30 cellular contexts compared by ENCODE assay signal in genomic region chr20:62754122-62754990, GRCh38. TPM values are rescaled to one million over a fixed set of nuclear protein-coding genes. Genes with fewer than 3 reads are reported as not detected.
A peak's percentile ranks its signal among the peaks of the same experiment; 100 is the strongest.
DNase-seq lines count a peak whose midpoint lies in the region; ATAC-seq and TF ChIP-seq lines count a peak whose summit lies in the region.
"Had no signal": no experiment of that assay in that cellular context is flagged by ENCODE, and none has a peak within 500 bp of the region (broad histone marks: within the 10 kb centered on the region; RNA-seq: fewer than 3 reads in every experiment).

No MANE protein-coding gene starts in this region.

- H3K27me3 ChIP-seq in left ventricle myocardium inferior (ENCODE audit: low read depth), result peaks cover 81% of the 10 kb centered on the region
- peaks cover 0 to 18% (median 0%) of the 10 kb centered on the region in 3 donors for H3K27me3 ChIP-seq in psoas muscle (ENCODE audit: insufficient read depth in 3 of 3, low read length in 2 of 3)
- H3K27me3 ChIP-seq: upper lobe of left lung had no signal

- CTCF ChIA-PET in RWPE1 (lab: Yijun Ruan, JAX), result interaction anchor here (0.6 to 1.6 kb wide), 5 partner anchors 13 to 218 kb away, joined by 3 to 5 read pairs (median 4); no protein-coding TSS in a partner anchor

- H3K4me3 ChIP-seq in left ventricle myocardium inferior (no peak overlapping the region), psoas muscle (no peak overlapping the region)
- H3K4me3 ChIP-seq: HAP-1, PC-9, upper lobe of left lung had no signal

- DNase-seq in HPDE6-E6E7 (ENCODE audit: extremely low spot score), result peak; percentile 71
- DNase-seq in RWPE1 (ENCODE audit: low spot score), result no peak
- DNase-seq in left ventricle myocardium inferior, result peak; percentile 11
- peak; percentile 8 to 47 for DNase-seq in psoas muscle
- DNase-seq in NCI-H2081 (lab: John Stamatoyannopoulos, UW), result no peak
- DNase-seq in cerebellum (ENCODE audit: low spot score), result no peak
- DNase-seq in NCI-H82 (lab: John Stamatoyannopoulos, UW), result no peak
- DNase-seq: activated CD4-positive, CD25-positive, alpha-beta regulatory T cell; activated CD8-positive, alpha-beta memory T cell treated with anti-CD3 and anti-CD28 coated beads, Interleukin-2, amount 50 U/mL, for 48 hours; cortex of kidney; DMS79; effector memory CD8-positive, alpha-beta T cell; foreskin fibroblast; GDM1; Karpas-422; left colon; MV-4-11; NCI-H2171; NCI-H526; PC-9; small intestine; stimulated activated CD4-positive, alpha-beta T cell treated with anti-CD3 and anti-CD28 coated beads, Interleukin-2, amount 100 ng/mL, for 24 hours had no signal

- TF ChIP-seq CTCF in RWPE1 (conservative IDR thresholded peaks at IDR 0.05; ENCODE audit: low read depth) (no peak), left ventricle myocardium inferior (IDR thresholded peaks at IDR 0.05; ENCODE audit: borderline replicate concordance) (no peak), psoas muscle (IDR thresholded peaks at IDR 0.05) (no peak)

- POLR2A ChIA-PET in RWPE1 (lab: Yijun Ruan, JAX; ENCODE audit: low non-redundant PET), result no interaction called here

- no peaks in the 10 kb centered on the region for H3K36me3 ChIP-seq in left ventricle myocardium inferior
- no peaks in the 10 kb centered on the region for H3K36me3 ChIP-seq in psoas muscle (ENCODE audit: insufficient read depth in 1 of 2, low read depth in 1 of 2)
- H3K36me3 ChIP-seq: HAP-1, neutrophil, upper lobe of left lung had no signal

- ATAC-seq in psoas muscle, result no peak
- ATAC-seq: activated naive CD4-positive, alpha-beta T cell treated with anti-CD3 and anti-CD28 coated beads, Interleukin-2, amount 50 U/mL, for 72 hours; effector memory CD8-positive, alpha-beta T cell; left colon had no signal

- intact Hi-C loops in left ventricle myocardium inferior (cut with micrococcal nuclease) (no loop called here), psoas muscle (cut with DNase I) (no loop called here)

- H3K9me3 ChIP-seq in left ventricle myocardium inferior (replicated peaks) (peaks cover 9% of the 10 kb centered on the region), psoas muscle (no peaks in the 10 kb centered on the region)
- H3K9me3 ChIP-seq: HAP-1, neutrophil, upper lobe of left lung had no signal

- H3K27ac ChIP-seq in RWPE1, result peak overlapping the region; percentile 71
- no peak overlapping the region for H3K27ac ChIP-seq in left ventricle myocardium inferior (replicated peaks)
- no peak overlapping the region for H3K27ac ChIP-seq in psoas muscle
- H3K27ac ChIP-seq: C4-2B, neutrophil, PC-9, upper lobe of left lung had no signal

- H3K4me1 ChIP-seq in left ventricle myocardium inferior (no peaks in the 10 kb centered on the region), psoas muscle (no peaks in the 10 kb centered on the region)
- H3K4me1 ChIP-seq: HAP-1, upper lobe of left lung had no signal

- 88 to 90% (median 90%) methylated on average over 27 to 31 of the region's 31 CpGs for WGBS in psoas muscle, 3 donors

RNA-seq across cellular contexts. Expression of gene MRGBP, which starts 41.9 kb away (rescaled TPM):
- 9.8 TPM for total RNA-seq in left ventricle myocardium inferior
- total RNA-seq in psoas muscle, result 1 to 10 TPM; 5.1 to 7.2 (median 5.7) TPM
- polyA plus RNA-seq in psoas muscle, result 10 to 100 TPM in 1 of 3 donors, 1 to 10 TPM in 2; 6.5 to 11.4 (median 7.8) TPM
- 11.5 TPM for total RNA-seq in cerebellum

RNA-seq across cellular contexts. Expression of gene NTSR1, which starts 45.7 kb away (rescaled TPM):
- total RNA-seq in left ventricle myocardium inferior, result not detected
- under 1 TPM in 1 of 4 donors, not detected in 3; 0.08 TPM for total RNA-seq in psoas muscle
- under 1 TPM; 0.01 to 0.07 (median 0.04) TPM for polyA plus RNA-seq in psoas muscle
- 1.8 TPM for total RNA-seq in cerebellum
- total RNA-seq: activated naive CD4-positive, alpha-beta T cell treated with anti-CD3 and anti-CD28 coated beads, Interleukin-2, amount 50 U/mL, for 72 hours; mesenteric fat pad; myocyte; SK-MEL-5 had no signal

RNA-seq across cellular contexts. Expression of gene OGFR, which starts 50.3 kb away (rescaled TPM):
- total RNA-seq in left ventricle myocardium inferior (19.2 TPM), psoas muscle (10 to 100 TPM; 17.3 to 20.9 (median 19.4) TPM), cerebellum (12.0 TPM)
- polyA plus RNA-seq in psoas muscle, result 10 to 100 TPM; 11.6 to 21.6 (median 15.5) TPM

Comparison
In these comparisons a context has a peak if more than half of its experiments do, and no peak if none do; other contexts are left out.
1. DNase-seq: peak in HPDE6-E6E7 (single experiment), left ventricle myocardium inferior (single experiment) and psoas muscle (2 of 2); none in RWPE1 (single experiment), NCI-H2081 (0 of 2), cerebellum (single experiment) and NCI-H82 (single experiment).